30 cellular contexts compared by ENCODE assay signal in genomic region chr2:208618220-208618619, GRCh38.
"Had no signal": no experiment of that assay in that cellular context is flagged by ENCODE, and none has a peak within 500 bp of the region (broad histone marks: within the 10 kb centered on the region; RNA-seq: fewer than 3 reads in every experiment).

No MANE protein-coding gene starts in this region.

- H3K4me1 ChIP-seq: adrenal gland, heart right ventricle had no signal

- H3K27me3 Mint-ChIP-seq: activated CD8-positive, alpha-beta memory T cell treated with anti-CD3 and anti-CD28 coated beads, Interleukin-2, amount 10 ng/mL, durations not matched to agents 7 days and 5 days; activated naive CD4-positive, alpha-beta T cell treated with anti-CD3 and anti-CD28 coated beads, Interleukin-2, amount 50 U/mL, for 24 hours; activated naive CD8-positive, alpha-beta T cell treated with anti-CD3 and anti-CD28 coated beads for 36 hours; activated naive CD8-positive, alpha-beta T cell treated with anti-CD3 and anti-CD28 coated beads, Interleukin-2, amount 50 U/mL, for 24 hours; effector memory CD8-positive, alpha-beta T cell had no signal

- H3K27ac ChIP-seq: adrenal gland, body of pancreas, epithelial cell of prostate, heart right ventricle had no signal

- H3K27ac Mint-ChIP-seq: activated CD8-positive, alpha-beta memory T cell treated with anti-CD3 and anti-CD28 coated beads, Interleukin-2, amount 10 ng/mL, durations not matched to agents 7 days and 5 days; activated CD8-positive, alpha-beta T cell treated with anti-CD3 and anti-CD28 coated beads, Interleukin-2, amount 10 ng/mL, durations not matched to agents 7 days and 5 days; activated naive CD4-positive, alpha-beta T cell treated with anti-CD3 and anti-CD28 coated beads for 36 hours; activated naive CD4-positive, alpha-beta T cell treated with anti-CD3 and anti-CD28 coated beads, Interleukin-2, amount 50 U/mL, for 24 hours; activated naive CD8-positive, alpha-beta T cell treated with anti-CD3 and anti-CD28 coated beads for 36 hours; activated naive CD8-positive, alpha-beta T cell treated with anti-CD3 and anti-CD28 coated beads, Interleukin-2, amount 50 U/mL, for 24 hours; activated T-helper 1 cell treated with anti-CD3 and anti-CD28 coated beads, Interleukin-12 subunit alpha, Interleukin-12 subunit beta, Interleukin-2, Interleukin-4 antibody, amounts not matched to agents 30 ng/mL and 10 ng/mL and 1 ng/mL, durations not matched to agents 14 hours and 24 hours and 36 hours; activated T-helper 2 cell treated with anti-CD3 and anti-CD28 coated beads, Interferon-gamma antibody, Interleukin-2, Interleukin-4, amounts not matched to agents 10 μg/mL and 5 μg/mL and 100 μg/mL, durations not matched to agents 14 hours and 24 hours and 36 hours; effector memory CD8-positive, alpha-beta T cell had no signal

- H3K4me3 ChIP-seq: adrenal gland, body of pancreas, heart right ventricle had no signal

- ATAC-seq: activated CD8-positive, alpha-beta memory T cell treated with anti-CD3 and anti-CD28 coated beads, Interleukin-2, amount 10 ng/mL, durations not matched to agents 7 days and 5 days; activated CD8-positive, alpha-beta T cell treated with anti-CD3 and anti-CD28 coated beads, Interleukin-2, amount 10 ng/mL, durations not matched to agents 7 days and 5 days; activated naive CD8-positive, alpha-beta T cell treated with anti-CD3 and anti-CD28 coated beads, Interleukin-2, amount 50 U/mL, for 24 hours; body of pancreas; effector memory CD8-positive, alpha-beta T cell; heart right ventricle had no signal

- H3K36me3 Mint-ChIP-seq: activated CD8-positive, alpha-beta memory T cell treated with anti-CD3 and anti-CD28 coated beads, Interleukin-2, amount 10 ng/mL, durations not matched to agents 7 days and 5 days; activated naive CD4-positive, alpha-beta T cell treated with anti-CD3 and anti-CD28 coated beads, Interleukin-2, amount 50 U/mL, for 24 hours; activated naive CD8-positive, alpha-beta T cell treated with anti-CD3 and anti-CD28 coated beads for 36 hours had no signal

- H3K9me3 Mint-ChIP-seq: activated naive CD8-positive, alpha-beta T cell treated with anti-CD3 and anti-CD28 coated beads for 36 hours; activated naive CD8-positive, alpha-beta T cell treated with anti-CD3 and anti-CD28 coated beads, Interleukin-2, amount 50 U/mL, for 24 hours; activated T-helper 2 cell treated with anti-CD3 and anti-CD28 coated beads, Interferon-gamma antibody, Interleukin-2, Interleukin-4, amounts not matched to agents 10 μg/mL and 5 μg/mL and 100 μg/mL, durations not matched to agents 14 hours and 24 hours and 36 hours had no signal

- H3K4me1 Mint-ChIP-seq: activated CD8-positive, alpha-beta memory T cell treated with anti-CD3 and anti-CD28 coated beads, Interleukin-2, amount 10 ng/mL, durations not matched to agents 7 days and 5 days; activated naive CD4-positive, alpha-beta T cell treated with anti-CD3 and anti-CD28 coated beads, Interleukin-2, amount 50 U/mL, for 24 hours; activated naive CD8-positive, alpha-beta T cell treated with anti-CD3 and anti-CD28 coated beads for 36 hours; activated naive CD8-positive, alpha-beta T cell treated with anti-CD3 and anti-CD28 coated beads, Interleukin-2, amount 50 U/mL, for 24 hours had no signal

- DNase-seq: activated CD4-positive, alpha-beta T cell treated with anti-CD3 and anti-CD28 coated beads for 1 hour; activated CD4-positive, alpha-beta T cell treated with anti-CD3 and anti-CD28 coated beads for 4 hours; activated CD4-positive, alpha-beta T cell treated with anti-CD3 and anti-CD28 coated beads, Interleukin-2, amount 50 U/mL, for 1 hour; activated CD4-positive, alpha-beta T cell treated with anti-CD3 and anti-CD28 coated beads, Interleukin-2, amount 50 U/mL, for 48 hours; activated CD8-positive, alpha-beta memory T cell treated with anti-CD3 and anti-CD28 coated beads, Interleukin-2, amount 10 ng/mL, durations not matched to agents 7 days and 5 days; activated CD8-positive, alpha-beta memory T cell treated with anti-CD3 and anti-CD28 coated beads, Interleukin-2, amount 50 U/mL, for 4 hours; activated CD8-positive, alpha-beta T cell treated with anti-CD3 and anti-CD28 coated beads, Interleukin-2, amount 10 ng/mL, durations not matched to agents 7 days and 5 days; activated effector memory CD4-positive, alpha-beta T cell treated with anti-CD3 and anti-CD28 coated beads, Interleukin-2, amount 50 U/mL, for 16 hours; activated naive CD4-positive, alpha-beta T cell treated with anti-CD3 and anti-CD28 coated beads for 36 hours; activated naive CD8-positive, alpha-beta T cell treated with anti-CD3 and anti-CD28 coated beads for 36 hours; activated naive CD8-positive, alpha-beta T cell treated with anti-CD3 and anti-CD28 coated beads, Interleukin-2, amount 50 U/mL, for 24 hours; activated T-cell treated with anti-CD3 and anti-CD28 coated beads, Interleukin-2, amount 50 U/mL, for 1 hour; activated T-cell treated with anti-CD3 and anti-CD28 coated beads, Interleukin-2, amount 50 U/mL, for 48 hours; adrenal gland; amygdala; aorta; body of pancreas; caudate nucleus; cortex of kidney; dermis blood vessel endothelial cell; effector CD4-positive, alpha-beta T cell; effector memory CD8-positive, alpha-beta T cell; foreskin fibroblast; glutamatergic neuron; heart right ventricle; T-helper 2 cell had no signal

- H3K36me3 ChIP-seq: adrenal gland, heart right ventricle had no signal

- H3K4me3 Mint-ChIP-seq: activated CD8-positive, alpha-beta memory T cell treated with anti-CD3 and anti-CD28 coated beads, Interleukin-2, amount 10 ng/mL, durations not matched to agents 7 days and 5 days; activated CD8-positive, alpha-beta T cell treated with anti-CD3 and anti-CD28 coated beads, Interleukin-2, amount 10 ng/mL, durations not matched to agents 7 days and 5 days; activated naive CD4-positive, alpha-beta T cell treated with anti-CD3 and anti-CD28 coated beads for 36 hours; activated naive CD4-positive, alpha-beta T cell treated with anti-CD3 and anti-CD28 coated beads, Interleukin-2, amount 50 U/mL, for 24 hours; activated naive CD8-positive, alpha-beta T cell treated with anti-CD3 and anti-CD28 coated beads for 36 hours; activated naive CD8-positive, alpha-beta T cell treated with anti-CD3 and anti-CD28 coated beads, Interleukin-2, amount 50 U/mL, for 24 hours; activated T-helper 1 cell treated with anti-CD3 and anti-CD28 coated beads, Interleukin-12 subunit alpha, Interleukin-12 subunit beta, Interleukin-2, Interleukin-4 antibody, amounts not matched to agents 30 ng/mL and 10 ng/mL and 1 ng/mL, durations not matched to agents 14 hours and 24 hours and 36 hours; effector memory CD8-positive, alpha-beta T cell had no signal

- H3K27me3 ChIP-seq: adrenal gland, body of pancreas, heart right ventricle had no signal
